In genomic region chr16:4695473-4696171, GRCh38 we compare ENCODE assay signal across 1 cellular context.
TF ChIP-seq lines count a peak whose summit lies in the region.

No MANE protein-coding gene starts in this region.

TF ChIP-seq in GM12878, 131 proteins besides CTCF, POLR2A, EP300 and RAD21:
- no peak for TF ChIP-seq TBL1XR1 (IDR thresholded peaks at IDR 0.05; ENCODE audit: low read depth, low read length)
- no peak for TF ChIP-seq EED (IDR thresholded peaks at IDR 0.05; ENCODE audit: low read depth)
- TF ChIP-seq, protein P1, sequence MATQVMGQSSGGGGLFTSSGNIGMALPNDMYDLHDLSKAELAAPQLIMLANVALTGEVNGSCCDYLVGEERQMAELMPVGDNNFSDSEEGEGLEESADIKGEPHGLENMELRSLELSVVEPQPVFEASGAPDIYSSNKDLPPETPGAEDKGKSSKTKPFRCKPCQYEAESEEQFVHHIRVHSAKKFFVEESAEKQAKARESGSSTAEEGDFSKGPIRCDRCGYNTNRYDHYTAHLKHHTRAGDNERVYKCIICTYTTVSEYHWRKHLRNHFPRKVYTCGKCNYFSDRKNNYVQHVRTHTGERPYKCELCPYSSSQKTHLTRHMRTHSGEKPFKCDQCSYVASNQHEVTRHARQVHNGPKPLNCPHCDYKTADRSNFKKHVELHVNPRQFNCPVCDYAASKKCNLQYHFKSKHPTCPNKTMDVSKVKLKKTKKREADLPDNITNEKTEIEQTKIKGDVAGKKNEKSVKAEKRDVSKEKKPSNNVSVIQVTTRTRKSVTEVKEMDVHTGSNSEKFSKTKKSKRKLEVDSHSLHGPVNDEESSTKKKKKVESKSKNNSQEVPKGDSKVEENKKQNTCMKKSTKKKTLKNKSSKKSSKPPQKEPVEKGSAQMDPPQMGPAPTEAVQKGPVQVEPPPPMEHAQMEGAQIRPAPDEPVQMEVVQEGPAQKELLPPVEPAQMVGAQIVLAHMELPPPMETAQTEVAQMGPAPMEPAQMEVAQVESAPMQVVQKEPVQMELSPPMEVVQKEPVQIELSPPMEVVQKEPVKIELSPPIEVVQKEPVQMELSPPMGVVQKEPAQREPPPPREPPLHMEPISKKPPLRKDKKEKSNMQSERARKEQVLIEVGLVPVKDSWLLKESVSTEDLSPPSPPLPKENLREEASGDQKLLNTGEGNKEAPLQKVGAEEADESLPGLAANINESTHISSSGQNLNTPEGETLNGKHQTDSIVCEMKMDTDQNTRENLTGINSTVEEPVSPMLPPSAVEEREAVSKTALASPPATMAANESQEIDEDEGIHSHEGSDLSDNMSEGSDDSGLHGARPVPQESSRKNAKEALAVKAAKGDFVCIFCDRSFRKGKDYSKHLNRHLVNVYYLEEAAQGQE (IDR thresholded peaks at IDR 0.05; ENCODE audit: low read depth, low read length), result no peak
- no peak for TF ChIP-seq RAD51 (IDR thresholded peaks at IDR 0.05)
- TF ChIP-seq MEF2B (IDR thresholded peaks at IDR 0.05; ENCODE audit: partially characterized antibody, poor library complexity, severe bottlenecking), result no peak
- TF ChIP-seq CBX5 (IDR thresholded peaks at IDR 0.05; ENCODE audit: low read depth), result no peak
- no peak for TF ChIP-seq SREBF2 (IDR thresholded peaks at IDR 0.05; ENCODE audit: low read length)
